Comparison of ENCODE assay signal across 30 cellular contexts in the genomic region with DNA sequence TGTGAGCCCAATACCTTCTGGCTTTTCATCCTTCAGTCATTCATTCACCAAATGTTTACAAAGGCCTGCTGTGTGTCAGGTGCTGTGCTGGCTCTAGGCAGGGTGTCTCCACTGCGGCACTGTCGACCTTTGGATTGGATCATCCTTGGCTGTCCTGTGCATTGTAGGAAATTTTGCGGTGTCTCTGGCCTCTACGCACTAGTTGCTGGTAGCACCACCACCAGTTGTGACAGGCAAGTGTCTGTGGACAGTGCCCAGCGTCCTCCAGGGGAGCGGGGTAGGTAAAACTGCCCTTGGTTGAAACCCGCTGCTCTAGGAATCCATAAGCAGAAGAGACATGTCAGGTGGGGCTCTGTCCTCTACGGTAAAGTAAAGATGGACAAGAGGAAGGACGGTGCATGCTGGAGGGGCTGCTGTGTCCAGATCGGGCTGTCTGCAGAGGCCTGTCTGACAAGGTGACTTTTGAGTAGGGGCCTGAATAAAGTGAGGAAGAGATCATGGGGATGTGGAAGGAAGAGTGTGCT.
"Had no signal": no experiment of that assay in that cellular context is flagged by ENCODE, and none has a peak within 500 bp of the region (broad histone marks: within the 10 kb centered on the region; RNA-seq: fewer than 3 reads in every experiment).

No MANE protein-coding gene starts in this region.

- H3K27me3 ChIP-seq: ascending aorta, cardiac muscle cell had no signal

- H3K4me3 ChIP-seq: ascending aorta, cardiac muscle cell had no signal

- FAIRE-seq: TTC549 had no signal

- H3K36me3 ChIP-seq: ascending aorta, cardiac muscle cell had no signal

- ATAC-seq: activated CD8-positive, alpha-beta T cell treated with anti-CD3 and anti-CD28 coated beads for 36 hours; activated T-cell treated with anti-CD3 and anti-CD28 coated beads, Interleukin-2, amount 50 U/mL, for 72 hours; activated T-helper 17 cell treated with anti-CD3 and anti-CD28 coated beads, Interleukin-2, amount 50 U/mL, for 72 hours had no signal

- H3K9me3 ChIP-seq: ascending aorta had no signal

- DNase-seq: activated CD4-positive, alpha-beta T cell treated with anti-CD3 and anti-CD28 coated beads, Interleukin-2, amount 10 ng/mL, durations not matched to agents 24 days and 14 days; activated CD4-positive, alpha-beta T cell treated with anti-CD3 and anti-CD28 coated beads, Interleukin-2, amount 50 U/mL, for 4 hours; activated CD8-positive, alpha-beta T cell treated with anti-CD3 and anti-CD28 coated beads for 36 hours; activated effector memory CD4-positive, alpha-beta T cell treated with anti-CD3 and anti-CD28 coated beads, Interleukin-2, amount 50 U/mL, for 16 hours; activated naive CD4-positive, alpha-beta T cell; activated naive CD4-positive, alpha-beta T cell treated with anti-CD3 and anti-CD28 coated beads, Interleukin-2, amount 50 U/mL, for 16 hours; activated naive CD8-positive, alpha-beta T cell treated with anti-CD3 and anti-CD28 coated beads for 36 hours; activated T-cell treated with anti-CD3 and anti-CD28 coated beads, Interleukin-2, amount 50 U/mL, for 1 hour; activated T-cell treated with anti-CD3 and anti-CD28 coated beads, Interleukin-2, amount 50 U/mL, for 72 hours; amniotic stem cell; KG1; MM.1S; MV-4-11; NCI-H1092; NCI-H1436 treated with DMSO at 0.1 percent for 48 hours; NCI-H187; NCI-H2029 treated with DMSO at 0.1 percent for 48 hours; NCI-H2107; NCI-H2171; NCI-H510A; NCI-H748 treated with DMSO at 0.1 percent for 48 hours; NK-92 treated with Interleukin-12 subunit alpha and Interleukin-12 subunit beta, amount 100 ng/mL, for 24 hours; OCI-M1; Right ventricle myocardium superior; SW 1271; T-helper 1 cell had no signal

- H3K27ac ChIP-seq: ascending aorta, cardiac muscle cell had no signal
